Comparison of ENCODE assay signal across 20 cellular contexts in the genomic region with DNA sequence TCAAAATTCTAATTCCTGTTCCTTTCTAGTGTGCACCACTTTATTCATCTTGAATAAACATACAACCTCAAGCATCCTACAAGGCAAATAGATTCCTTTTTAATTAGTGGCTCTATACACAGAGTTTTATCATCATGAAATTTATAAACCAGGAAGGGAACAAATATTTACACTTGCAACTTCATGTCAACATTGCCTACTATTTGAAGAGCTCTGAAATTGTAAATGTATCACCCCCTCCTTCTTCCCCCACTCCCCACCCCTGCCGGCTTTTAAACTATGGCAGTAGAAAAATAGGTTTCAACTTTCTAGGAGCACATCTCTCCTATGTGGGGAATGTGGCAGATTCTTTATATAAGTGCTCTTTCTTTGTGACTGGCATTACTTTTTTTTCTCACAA. TPM values are rescaled to one million over a fixed set of nuclear protein-coding genes. Genes with fewer than 3 reads are reported as not detected.
DNase-seq lines count a peak whose midpoint lies in the region; ATAC-seq and TF ChIP-seq lines count a peak whose summit lies in the region.
"Had no signal": no experiment of that assay in that cellular context is flagged by ENCODE, and none has a peak within 500 bp of the region (broad histone marks: within the 10 kb centered on the region; RNA-seq: fewer than 3 reads in every experiment).

No MANE protein-coding gene starts in this region.

- no peak for ATAC-seq in GM19023 (IDR thresholded peaks at IDR 0.05; ENCODE audit: unreplicated experiment)
- ATAC-seq: body of pancreas had no signal

- TF ChIP-seq CTCF in 22Rv1 (IDR thresholded peaks at IDR 0.05), result no peak

- H3K27ac ChIP-seq in 22Rv1, result peak overlapping the region; percentile 75
- H3K27ac ChIP-seq: body of pancreas, esophagus muscularis mucosa, hepatocyte, KMS-11 had no signal

- DNase-seq in H4 (ENCODE audit: low spot score) (peak; percentile 28), NCI-H2196 treated with DMSO at 0.1 percent for 48 hours (lab: John Stamatoyannopoulos, UW; ENCODE audit: unreplicated experiment) (peak; percentile 60), fibroblast of peridontal ligament (ENCODE audit: extremely low read depth) (peak; percentile 14), T-helper 9 cell (no peak), HPDE6-E6E7 (ENCODE audit: extremely low spot score) (no peak)
- no peak for DNase-seq in stimulated activated naive CD4-positive, alpha-beta T cell treated with Interleukin-2 at 50 U/mL for 16 hours (lab: John Stamatoyannopoulos, UW)
- DNase-seq: activated CD4-positive, alpha-beta T cell treated with anti-CD3 and anti-CD28 coated beads for 4 hours; activated T-cell treated with anti-CD3 and anti-CD28 coated beads for 4 hours; body of pancreas; dermis blood vessel endothelial cell; kidney glomerular epithelial cell; NCI-H1930; posterior cingulate gyrus; stimulated activated CD4-positive, alpha-beta T cell treated with anti-CD3 and anti-CD28 coated beads, Interleukin-12 subunit alpha, Interleukin-12 subunit beta, amount 100 ng/mL, for 4 hours; stomach had no signal

RNA-seq across cellular contexts. Expression of a gene that starts 49.6 kb away (rescaled TPM):
- 3.1 and 4.9 TPM in 2 replicates for total RNA-seq in H4 (2014; rRNA removed; shearing (Covaris generic))

Comparison
In these comparisons a context has a peak if more than half of its experiments do, and no peak if none do; other contexts are left out.
1. DNase-seq: peak in H4 (single experiment), NCI-H2196 treated with DMSO at 0.1 percent for 48 hours (single experiment) and fibroblast of peridontal ligament (single experiment); none in stimulated activated naive CD4-positive, alpha-beta T cell treated with Interleukin-2 at 50 U/mL for 16 hours (single experiment), T-helper 9 cell (single experiment) and HPDE6-E6E7 (single experiment).